In genomic region chr5:172757394-172758010, GRCh38 we compare ENCODE assay signal across 11 cellular contexts. TPM values are rescaled to one million over a fixed set of nuclear protein-coding genes. Genes with fewer than 3 reads are reported as not detected.
DNase-seq lines count a peak whose midpoint lies in the region; ATAC-seq, FAIRE-seq and TF ChIP-seq lines count a peak whose summit lies in the region.
"Had no signal": no experiment of that assay in that cellular context is flagged by ENCODE, and none has a peak within 500 bp of the region (broad histone marks: within the 10 kb centered on the region; RNA-seq: fewer than 3 reads in every experiment).

No MANE protein-coding gene starts in this region.

- 83% methylated on average over 9 of the region's 9 CpGs; no CpG with 5 or more reads in 1 of the 2 experiments for WGBS in H1 (ENCODE audit: extremely low coverage in 1 of 2, insufficient coverage in 1 of 2, insufficient read length in 1 of 2, insufficient replicate concordance in 2 of 2, low coverage in 1 of 2, low lambda C conversion rate in 2 of 2, missing lambda C conversion rate in 1 of 2), 2 experiments

- H3K79me2 ChIP-seq in PC-3 (ENCODE audit: low read length): no peaks in the 10 kb centered on the region
- no peaks in the 10 kb centered on the region for H3K79me2 ChIP-seq in H1 (ENCODE audit: control insufficient read depth in 1 of 2, insufficient read depth in 2 of 2, low read length in 2 of 2)

- FAIRE-seq in H1 (lab: Jason Lieb, UNC): no peak
- FAIRE-seq: small intestine had no signal

- no peak for TF ChIP-seq EP300 in H1 (IDR thresholded peaks at IDR 0.05; ENCODE audit: borderline replicate concordance in 1 of 2, low read depth in 2 of 2, low read length in 2 of 2)

- H3K4me1 Mint-ChIP-seq in activated CD4-positive, alpha-beta T cell treated with anti-CD3 and anti-CD28 coated beads, Interleukin-2, amount 10 ng/mL, durations not matched to agents 24 days and 14 days: no peaks in the 10 kb centered on the region

- H3K4ac ChIP-seq in H1 (replicated peaks; ENCODE audit: insufficient read length, low read depth, low read length): no peak overlapping the region

- H4K8ac ChIP-seq in H1 (ENCODE audit: extremely low read depth, insufficient read depth, low read length): no peak overlapping the region

- peak overlapping the region; percentile 49; the same call in 1 of the 2 replicates for H3K18ac ChIP-seq in H1 (ENCODE audit: extremely low read depth, low read length)

- H3K27ac ChIP-seq in PC-3 (ENCODE audit: low read length) (peak overlapping the region; percentile 30), H1 (ENCODE audit: low read depth, low read length) (no peak overlapping the region)
- H3K27ac ChIP-seq: C4-2B had no signal

- DNase-seq in ACHN (peak; percentile 50), PC-3 (no peak), H1 (ENCODE audit: low read depth in 1 of 2, low spot score in 2 of 2) (no peak), posterior vena cava (ENCODE audit: low spot score) (peak; percentile 72), ecto neural progenitor cell (ENCODE audit: low spot score) (no peak), NCI-H187 (lab: John Stamatoyannopoulos, UW) (no peak)
- no peak for DNase-seq in activated CD4-positive, alpha-beta T cell treated with anti-CD3 and anti-CD28 coated beads, Interleukin-2, amount 10 ng/mL, durations not matched to agents 24 days and 14 days
- DNase-seq: NCI-H446, small intestine had no signal

- intact Hi-C loops in PC-3 (cut with micrococcal nuclease) (no loop called here), posterior vena cava (cut with DNase I) (loop anchor here in 1 of 2 donors (5.0 kb wide), 1 partner anchor 35 kb away; no protein-coding TSS in a partner anchor)
- intact Hi-C loops in activated CD4-positive, alpha-beta T cell treated with anti-CD3 and anti-CD28 coated beads, Interleukin-2, amount 10 ng/mL, durations not matched to agents 24 days and 14 days (cut with micrococcal nuclease): no loop called here

- H2BK5ac ChIP-seq in H1 (ENCODE audit: low read depth, low read length): no peak overlapping the region

- POLR2A ChIA-PET in PC-3 (lab: Charles Lee; ENCODE audit: unreplicated experiment) (no interaction called here), H1 (lab: Charles Lee; ENCODE audit: partially characterized antibody) (interaction anchor here (5.7 kb wide), 1 partner anchor 13 kb away, joined by 45 read pairs; the partner anchor contains the start of gene DUSP1)

- H3F3A ChIP-seq in PC-3 (ENCODE audit: low read length, unreplicated experiment): no peaks in the 10 kb centered on the region

- no peaks in the 10 kb centered on the region for H3K23me2 ChIP-seq in H1 (ENCODE audit: low read depth, low read length)

- H3K4me3 ChIP-seq in PC-3 (ENCODE audit: low read length) (no peak overlapping the region), H1 (ENCODE audit: extremely low read depth in 1 of 4, insufficient read depth in 2 of 4, low read depth in 3 of 4, low read length in 4 of 4) (no peak overlapping the region)

- in situ Hi-C loops in ACHN (cut with HindIII; ENCODE audit: low pct_ligation_motif_present, low pct_unique_long_range_greater_than_20kb, low sequenced_read_pairs): no loop called here

- H3K9ac ChIP-seq in PC-3 (ENCODE audit: low read length) (no peak overlapping the region), H1 (replicated peaks in 1 of 4; ENCODE audit: extremely low read depth in 1 of 4, low read depth in 3 of 4, low read length in 3 of 4) (no peak overlapping the region)

- no peak overlapping the region for H3K23ac ChIP-seq in H1 (ENCODE audit: insufficient read length)

- no TSS peak for BruUV-seq in PC-3 (replicated peaks; lab: Mats Ljungman, UMichigan)

- H2BK20ac ChIP-seq in H1 (ENCODE audit: low read length): no peak overlapping the region

- peak overlapping the region; percentile 44 for H3K4me2 ChIP-seq in PC-3 (ENCODE audit: low read length)
- H3K4me2 ChIP-seq in H1 (ENCODE audit: insufficient read depth in 1 of 2, low read depth in 2 of 2, low read length in 2 of 2): peak overlapping the region in 1 of 2 experiments; percentile 8; a peak in 1 of 4 replicates

- H3K27ac Mint-ChIP-seq in activated CD4-positive, alpha-beta T cell treated with anti-CD3 and anti-CD28 coated beads, Interleukin-2, amount 10 ng/mL, durations not matched to agents 24 days and 14 days: no peak overlapping the region

- H2BK15ac ChIP-seq in H1 (ENCODE audit: low read length): no peak overlapping the region; the same call in 1 of the 2 replicates

- no peaks in the 10 kb centered on the region for H3K79me1 ChIP-seq in H1 (ENCODE audit: low read depth, low read length)

- H4K91ac ChIP-seq in H1 (replicated peaks; ENCODE audit: insufficient read length, low read length): no peak overlapping the region

- no peaks in the 10 kb centered on the region for H3K9me3 Mint-ChIP-seq in activated CD4-positive, alpha-beta T cell treated with anti-CD3 and anti-CD28 coated beads, Interleukin-2, amount 10 ng/mL, durations not matched to agents 24 days and 14 days

- H2AK5ac ChIP-seq in H1 (ENCODE audit: low read depth, low read length): no peak overlapping the region

- H4K5ac ChIP-seq in H1 (ENCODE audit: insufficient read length, low read depth, low read length): no peak overlapping the region

- TF ChIP-seq RAD21 in H1 (IDR thresholded peaks at IDR 0.05 in 1 of 2, conservative IDR thresholded peaks at IDR 0.05 in 1 of 2; ENCODE audit: low read depth in 2 of 2, low read length in 2 of 2): no peak

- H3K4me3 Mint-ChIP-seq in activated CD4-positive, alpha-beta T cell treated with anti-CD3 and anti-CD28 coated beads, Interleukin-2, amount 10 ng/mL, durations not matched to agents 24 days and 14 days: no peak overlapping the region

- no peak overlapping the region for H3K14ac ChIP-seq in H1 (ENCODE audit: insufficient read length)

- TF ChIP-seq POLR2A in H1 (IDR thresholded peaks at IDR 0.05; ENCODE audit: control extremely low read depth in 1 of 2, low read depth in 2 of 2, low read length in 2 of 2): no peak

- CTCF ChIA-PET in PC-3 (lab: Charles Lee): no interaction called here
- CTCF ChIA-PET in H1 (lab: Charles Lee; ENCODE audit: partially characterized antibody): interaction anchor here (1.2 to 2.0 kb wide), 3 partner anchors 11 to 43 kb away, joined by 3 to 7 read pairs (median 6); no protein-coding TSS in a partner anchor

- H3K9me2 ChIP-seq in PC-3 (replicated peaks; ENCODE audit: low read length): no peaks in the 10 kb centered on the region

- H3K27me3 Mint-ChIP-seq in activated CD4-positive, alpha-beta T cell treated with anti-CD3 and anti-CD28 coated beads, Interleukin-2, amount 10 ng/mL, durations not matched to agents 24 days and 14 days: peaks cover 13% of the 10 kb centered on the region

- H3K27me3 ChIP-seq in PC-3 (ENCODE audit: low read length) (no peaks in the 10 kb centered on the region), H1 (replicated peaks in 1 of 4; ENCODE audit: control insufficient read depth in 3 of 4, extremely low read depth in 1 of 4, insufficient read depth in 3 of 4, low read length in 3 of 4) (peaks cover 0 to 7% (median 0%) of the 10 kb centered on the region in 4 experiments; a peak in 2 of 7 replicates)

- no peak for ATAC-seq in PC-3
- no peak for ATAC-seq in GM21717 (IDR thresholded peaks at IDR 0.05; ENCODE audit: unreplicated experiment)

- H3K36me3 ChIP-seq in PC-3 (ENCODE audit: low read depth, low read length): no peaks in the 10 kb centered on the region
- H3K36me3 ChIP-seq in H1 (ENCODE audit: control insufficient read depth in 2 of 4, insufficient read depth in 4 of 4, low read length in 3 of 4): no peaks in the 10 kb centered on the region

- H3K4me1 ChIP-seq in PC-3 (ENCODE audit: insufficient read depth, low read length) (peaks cover 10% of the 10 kb centered on the region; the same call in 1 of the 2 replicates), H1 (replicated peaks in 1 of 4; ENCODE audit: control insufficient read depth in 3 of 4, insufficient read depth in 4 of 4, low read length in 3 of 4) (peaks cover 0 to 6% (median 1%) of the 10 kb centered on the region in 4 experiments; a peak in 1 of 7 replicates)

- H4K20me1 ChIP-seq in PC-3 (ENCODE audit: low read length) (no peaks in the 10 kb centered on the region), H1 (replicated peaks in 1 of 2; ENCODE audit: control insufficient read depth in 1 of 2, insufficient read depth in 2 of 2, low read length in 2 of 2) (no peaks in the 10 kb centered on the region)

- H2AFZ ChIP-seq in PC-3 (ENCODE audit: low read length): 0 out of 2 replicates have a peak overlapping the region, but pooled peaks have one; percentile 11
- H2AFZ ChIP-seq in H1 (ENCODE audit: low read length): no peak overlapping the region

- TF ChIP-seq CTCF in PC-3 (conservative IDR thresholded peaks at IDR 0.05; ENCODE audit: low read depth, low read length): no peak
- no peak for TF ChIP-seq CTCF in H1 (IDR thresholded peaks at IDR 0.05; ENCODE audit: control extremely low read depth in 1 of 3, insufficient read depth in 1 of 3, low read depth in 1 of 3, low read length in 3 of 3)

- H3K9me3 ChIP-seq in PC-3 (ENCODE audit: low read length): 0 out of 2 replicates have a peak, but pooled peaks cover 7% of the 10 kb centered on the region
- no peaks in the 10 kb centered on the region for H3K9me3 ChIP-seq in H1 (ENCODE audit: insufficient read depth in 2 of 2, low read depth in 1 of 2, low read length in 1 of 2)

- no peak overlapping the region for H2BK120ac ChIP-seq in H1 (replicated peaks; ENCODE audit: low read depth, low read length)

- H2BK12ac ChIP-seq in H1 (ENCODE audit: low read depth, low read length): peak overlapping the region; percentile 70

- no peak overlapping the region for H3K56ac ChIP-seq in H1 (replicated peaks; ENCODE audit: insufficient read length, low read depth, low read length)

- H3K36me3 Mint-ChIP-seq in activated CD4-positive, alpha-beta T cell treated with anti-CD3 and anti-CD28 coated beads, Interleukin-2, amount 10 ng/mL, durations not matched to agents 24 days and 14 days (ENCODE audit: low read depth): no peaks in the 10 kb centered on the region

TF ChIP-seq in H1, 55 proteins besides CTCF, POLR2A, EP300 and RAD21 (continues in another document):
- peak; percentile 44 for TF ChIP-seq MAX (IDR thresholded peaks at IDR 0.05)

RNA-seq across cellular contexts. Expression of gene DUSP1, which starts 13.5 kb away (rescaled TPM):
- total RNA-seq in PC-3 (2014; rRNA removed) (522 and 586 TPM in 2 replicates), posterior vena cava (1,000 to 10,000 TPM in 1 of 2 donors, 100 to 1,000 TPM in 1; 445 to 1,411 TPM)
- total RNA-seq in H1 (2021; fragmentation: NEBNext Ultra II Directional; extraction: Animal tissue kit (Norgen Biotek cat#: 25700)): 6.5 and 8.6 TPM in 2 replicates
- polyA plus RNA-seq in H1 (2011; rRNA removed): 11.4 and 11.7 TPM in 2 replicates
- polyA plus RNA-seq in H1 (2011; cell fraction: cytosol; rRNA removed): 11.3 TPM
- 15.3 TPM for polyA plus RNA-seq in H1 (2011; cell fraction: nucleus; rRNA removed)
- polyA plus RNA-seq in H1 (2012, experiment 1 of 2): 6.9 to 8.1 TPM (median 7.2 TPM) in 4 replicates
- 7.6 TPM for polyA plus RNA-seq in H1 (2012, experiment 2 of 2)
- 3.2 TPM for polyA plus RNA-seq in H1 (2013, experiment 1 of 2)
- 2.9 TPM for polyA plus RNA-seq in H1 (2013, experiment 2 of 2)
- 17.6 and 18.7 TPM in 2 replicates for polyA minus RNA-seq in H1 (2011; rRNA and poly(A)+ RNA removed)
- 10.2 TPM for polyA minus RNA-seq in H1 (2011; cell fraction: cytosol; rRNA and poly(A)+ RNA removed)
- polyA minus RNA-seq in H1 (2011; cell fraction: nucleus; rRNA and poly(A)+ RNA removed): 47.4 TPM
- total RNA-seq in activated CD4-positive, alpha-beta T cell treated with anti-CD3 and anti-CD28 coated beads, Interleukin-2, amount 10 ng/mL, durations not matched to agents 24 days and 14 days: 10.2 and 10.6 TPM in 2 replicates

Comparison
In these comparisons a context has a peak if more than half of its experiments do, and no peak if none do; other contexts are left out.
1. DNase-seq: peak in ACHN (single experiment) and posterior vena cava (single experiment); none in PC-3 (single experiment), H1 (0 of 2), ecto neural progenitor cell (single experiment), NCI-H187 (0 of 2) and activated CD4-positive, alpha-beta T cell treated with anti-CD3 and anti-CD28 coated beads, Interleukin-2, amount 10 ng/mL, durations not matched to agents 24 days and 14 days (single experiment).
2. RNA of gene DUSP1, which starts 13.5 kb away (total RNA-seq): 445 to 1,411 TPM in posterior vena cava and 522 to 586 TPM in PC-3; 10.2 to 10.6 TPM in activated CD4-positive, alpha-beta T cell treated with anti-CD3 and anti-CD28 coated beads, Interleukin-2, amount 10 ng/mL, durations not matched to agents 24 days and 14 days and 6.5 to 8.6 TPM in H1; every median in the first group is over 10 times any median in the second.